ENCODE assay signal across 17 cellular contexts in the genomic region with DNA sequence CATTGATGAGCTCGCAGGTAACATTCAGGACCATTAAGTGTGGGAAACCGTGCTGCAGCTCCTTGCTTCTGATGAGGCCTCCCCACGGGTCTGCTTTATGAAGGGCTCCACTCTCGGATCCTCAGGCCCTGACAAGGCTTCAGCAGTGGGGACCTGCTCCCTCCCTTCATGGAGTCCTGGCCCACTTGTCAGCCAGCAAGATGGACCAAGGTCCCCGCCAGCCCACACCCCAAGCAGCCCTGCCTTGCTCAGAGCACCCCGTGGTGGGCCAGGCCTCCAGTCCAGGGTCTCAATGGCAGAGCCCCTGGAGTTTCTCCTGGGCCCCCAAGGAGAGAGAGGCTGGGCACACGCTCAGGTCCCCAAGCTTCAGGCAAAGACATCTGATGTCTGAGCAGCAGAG. TPM values are rescaled to one million over a fixed set of nuclear protein-coding genes. Genes with fewer than 3 reads are reported as not detected.
DNase-seq lines count a peak whose midpoint lies in the region; TF ChIP-seq lines count a peak whose summit lies in the region.
"Had no signal": no experiment of that assay in that cellular context is flagged by ENCODE, and none has a peak within 500 bp of the region (broad histone marks: within the 10 kb centered on the region; RNA-seq: fewer than 3 reads in every experiment).

No MANE protein-coding gene starts in this region.

- no peak overlapping the region for H2BK15ac ChIP-seq in neuronal stem cell (ENCODE audit: low read length)

- H2AK5ac ChIP-seq in neuronal stem cell (ENCODE audit: low read depth, low read length): no peak overlapping the region

- intact Hi-C loops in stomach (cut with DNase I; ENCODE audit: low total_unique reads): no loop called here

- H3K4ac ChIP-seq in neuronal stem cell (ENCODE audit: low read length): no peak overlapping the region

- in situ Hi-C loops in brain microvascular endothelial cell (cut with HindIII; ENCODE audit: low pct_ligation_motif_present, low sequenced_read_pairs): no loop called here

- no peak for TF ChIP-seq EP300 in stomach (IDR thresholded peaks at IDR 0.05)

- no peak overlapping the region for H2AFZ ChIP-seq in neuronal stem cell (ENCODE audit: low read length)

- no peak overlapping the region for H4K91ac ChIP-seq in neuronal stem cell (ENCODE audit: low read depth, low read length, poor library complexity)

- peak overlapping the region; percentile 41 for H3K18ac ChIP-seq in neuronal stem cell (ENCODE audit: low read length)

- no peaks in the 10 kb centered on the region for H3K4me1 ChIP-seq in Peyer's patch
- peaks cover 0 to 3% of the 10 kb centered on the region in 2 donors for H3K4me1 ChIP-seq in neuronal stem cell (ENCODE audit: control insufficient read depth in 2 of 2, insufficient read depth in 1 of 2, low read depth in 1 of 2, low read length in 2 of 2)
- H3K4me1 ChIP-seq in stomach: no peaks in the 10 kb centered on the region
- H3K4me1 ChIP-seq: BE2C, Caco-2 had no signal

- WGBS in neuronal stem cell (ENCODE audit: extremely low coverage in 2 of 2, insufficient read length in 2 of 2, insufficient replicate concordance in 1 of 2), 2 donors: no CpG with 5 or more reads among the region's 7 CpGs
- WGBS in stomach, 5 donors: 87 to 90% (median 89%) methylated on average over 5 to 7 of the region's 7 CpGs

- H3K27ac ChIP-seq in Peyer's patch (no peak overlapping the region), neuronal stem cell (replicated peaks; ENCODE audit: low read length) (no peak overlapping the region), stomach (no peak overlapping the region), brain microvascular endothelial cell (no peak overlapping the region)

- H3K9me3 ChIP-seq in Peyer's patch (no peaks in the 10 kb centered on the region), neuronal stem cell (replicated peaks in 1 of 2; ENCODE audit: control insufficient read depth in 2 of 2, insufficient read depth in 1 of 2, low read depth in 1 of 2, low read length in 2 of 2) (peaks cover 0 to 3% of the 10 kb centered on the region in 2 donors), stomach (no peaks in the 10 kb centered on the region)
- H3K9me3 ChIP-seq: BE2C, Caco-2 had no signal

- no peak overlapping the region for H2BK120ac ChIP-seq in neuronal stem cell (ENCODE audit: low read depth, low read length)

- peak; percentile 54 for DNase-seq in activated effector memory CD4-positive, alpha-beta T cell treated with anti-CD3 and anti-CD28 coated beads, Interleukin-2, amount 50 U/mL, for 16 hours
- DNase-seq in activated effector memory CD4-positive, alpha-beta T cell treated with Interleukin-2 at 50 U/mL for 16 hours: no peak
- DNase-seq in Peyer's patch (peak in 2 of 3 donors; percentile 33 to 34), neuronal stem cell (ENCODE audit: low spot score) (no peak), stomach (peak; percentile 1), ecto neural progenitor cell (ENCODE audit: low spot score) (no peak), brain microvascular endothelial cell (no peak)
- DNase-seq in activated CD4-positive, alpha-beta T cell treated with anti-CD3 and anti-CD28 coated beads for 4 hours: no peak
- DNase-seq: BE2C, Caco-2, GDM1, KG1, NCI-H1105 treated with DMSO at 0.1 percent for 48 hours, NCI-H1694 had no signal

- no peak overlapping the region for H2BK12ac ChIP-seq in neuronal stem cell (ENCODE audit: low read length)

- H3K23ac ChIP-seq in neuronal stem cell (ENCODE audit: low read depth, low read length, poor library complexity): no peak overlapping the region

- H4K8ac ChIP-seq in neuronal stem cell (ENCODE audit: low read depth, low read length): no peak overlapping the region

- no peak overlapping the region for H2BK5ac ChIP-seq in neuronal stem cell (ENCODE audit: low read length)

- H3K14ac ChIP-seq in neuronal stem cell (ENCODE audit: low read length): no peak overlapping the region

- H3K79me1 ChIP-seq in neuronal stem cell (ENCODE audit: low read depth, low read length): peaks cover 5% of the 10 kb centered on the region

- TF ChIP-seq POLR2A in Peyer's patch (IDR thresholded peaks at IDR 0.05): no peak
- TF ChIP-seq POLR2A in stomach (IDR thresholded peaks at IDR 0.05): no peak

- H3K4me3 ChIP-seq in Peyer's patch: no peak overlapping the region
- no peak overlapping the region for H3K4me3 ChIP-seq in neuronal stem cell (ENCODE audit: low read length in 2 of 2)
- no peak overlapping the region for H3K4me3 ChIP-seq in stomach
- H3K4me3 ChIP-seq in brain microvascular endothelial cell (ENCODE audit: low read depth, low read length): no peak overlapping the region

- no peak overlapping the region for H3K9ac ChIP-seq in neuronal stem cell (ENCODE audit: low read depth, low read length, poor library complexity)

- no peak overlapping the region for H3K4me2 ChIP-seq in neuronal stem cell (ENCODE audit: insufficient read depth, low read length, poor library complexity, severe bottlenecking)

- TF ChIP-seq CTCF in Peyer's patch (IDR thresholded peaks at IDR 0.05) (no peak), stomach (IDR thresholded peaks at IDR 0.05) (no peak), brain microvascular endothelial cell (IDR thresholded peaks at IDR 0.05; ENCODE audit: low read depth, low read length, missing control alignments) (no peak)

- no peaks in the 10 kb centered on the region for H3K36me3 ChIP-seq in Peyer's patch
- H3K36me3 ChIP-seq in neuronal stem cell (replicated peaks in 1 of 2; ENCODE audit: control insufficient read depth in 2 of 2, insufficient read depth in 2 of 2, low read length in 2 of 2): no peaks in the 10 kb centered on the region
- no peaks in the 10 kb centered on the region for H3K36me3 ChIP-seq in stomach
- no peaks in the 10 kb centered on the region for H3K36me3 ChIP-seq in brain microvascular endothelial cell (replicated peaks)
- H3K36me3 ChIP-seq: BE2C had no signal

- no peaks in the 10 kb centered on the region for H3K27me3 ChIP-seq in Peyer's patch
- peaks cover 0 to 11% (median 0%) of the 10 kb centered on the region in 3 experiments for H3K27me3 ChIP-seq in neuronal stem cell (ENCODE audit: control insufficient read depth in 3 of 3, insufficient read depth in 3 of 3, low read depth in 1 of 3, low read length in 3 of 3)
- peaks cover 0 to 14% (median 0%) of the 10 kb centered on the region in 3 donors for H3K27me3 ChIP-seq in stomach
- H3K27me3 ChIP-seq in brain microvascular endothelial cell (replicated peaks): no peaks in the 10 kb centered on the region
- H3K27me3 ChIP-seq: BE2C had no signal

RNA-seq across cellular contexts. Expression of gene CROCC2, which starts 41.5 kb away (rescaled TPM):
- total RNA-seq in Peyer's patch: under 1 TPM in 2 of 4 donors, not detected in 2; 0.27 to 0.83 TPM
- polyA plus RNA-seq in neuronal stem cell (2013, experiment 1 of 2): not detected
- not detected for polyA plus RNA-seq in neuronal stem cell (2013, experiment 2 of 2)
- total RNA-seq in stomach: 1 to 10 TPM in 1 of 5 donors, not detected in 4; 4.9 TPM
- polyA plus RNA-seq in stomach: under 1 TPM in 1 of 3 donors, not detected in 2; 0.03 TPM
- total RNA-seq: A172; Caco-2; CD4-positive, alpha-beta T cell; NCI-H460 had no signal

RNA-seq across cellular contexts. Expression of gene SNED1, which starts 50.8 kb away (rescaled TPM):
- total RNA-seq in Peyer's patch: 10 to 100 TPM in 3 of 4 donors, 1 to 10 TPM in 1; 6.8 to 83.3 (median 25.2) TPM
- 0.14 TPM for polyA plus RNA-seq in neuronal stem cell (2013, experiment 1 of 2)
- 0.04 TPM for polyA plus RNA-seq in neuronal stem cell (2013, experiment 2 of 2)
- total RNA-seq in stomach: 100 to 1,000 TPM in 1 of 5 donors, 10 to 100 TPM in 4; 11.4 to 106 (median 22.7) TPM
- polyA plus RNA-seq in stomach: 1 to 10 TPM; 2.0 to 2.7 (median 2.3) TPM
- total RNA-seq: Caco-2 had no signal

RNA-seq across cellular contexts. Expression of gene MAB21L4, which starts 51.7 kb away (rescaled TPM):
- 1 to 10 TPM in 3 of 4 donors, not detected in 1; 2.1 to 6.1 (median 3.7) TPM for total RNA-seq in Peyer's patch
- polyA plus RNA-seq in neuronal stem cell (2013, experiment 1 of 2): not detected
- not detected for polyA plus RNA-seq in neuronal stem cell (2013, experiment 2 of 2)
- total RNA-seq in stomach: 1 to 10 TPM in 1 of 5 donors, under 1 TPM in 2, not detected in 2; 0.45 to 4.9 (median 0.55) TPM
- polyA plus RNA-seq in stomach: 10 to 100 TPM in 1 of 3 donors, 1 to 10 TPM in 2; 6.0 to 48.9 (median 9.1) TPM
- total RNA-seq: A172; CD4-positive, alpha-beta T cell; NCI-H460 had no signal

Comparison
In these comparisons a context has a peak if more than half of its experiments do, and no peak if none do; other contexts are left out.
1. DNase-seq: peak in activated effector memory CD4-positive, alpha-beta T cell treated with anti-CD3 and anti-CD28 coated beads, Interleukin-2, amount 50 U/mL, for 16 hours (single experiment), Peyer's patch (2 of 3) and stomach (single experiment); none in activated effector memory CD4-positive, alpha-beta T cell treated with Interleukin-2 at 50 U/mL for 16 hours (single experiment), neuronal stem cell (single experiment), ecto neural progenitor cell (single experiment), activated CD4-positive, alpha-beta T cell treated with anti-CD3 and anti-CD28 coated beads for 4 hours (0 of 2) and brain microvascular endothelial cell (single experiment).